8 cellular contexts compared by ENCODE assay signal in genomic region chr12:67442347-67442841, GRCh38.
DNase-seq lines count a peak whose midpoint lies in the region; ATAC-seq, FAIRE-seq and TF ChIP-seq lines count a peak whose summit lies in the region.

No MANE protein-coding gene starts in this region.

- peaks cover 12% of the 10 kb centered on the region for H3K36me3 Mint-ChIP-seq in GM23338 (ENCODE audit: low read depth)

- no peaks in the 10 kb centered on the region for H4K20me1 ChIP-seq in GM23338 (replicated peaks; ENCODE audit: insufficient read depth)

- no peaks in the 10 kb centered on the region for H3K9me3 ChIP-seq in pancreas
- H3K9me3 ChIP-seq in MG63 = no peaks in the 10 kb centered on the region

- ATAC-seq in GM23338 = no peak; the same call in 2 of the 3 replicates
- peak; percentile 66 to 89 (median 81) for ATAC-seq in pancreas
- ATAC-seq in GM19395 (IDR thresholded peaks at IDR 0.05; ENCODE audit: unreplicated experiment) = no peak
- no peak for ATAC-seq in HG02642 (IDR thresholded peaks at IDR 0.05; ENCODE audit: poor library complexity, unreplicated experiment)

- FAIRE-seq in pancreas (lab: Jason Lieb, UNC) = no peak

- H2AFZ ChIP-seq in GM23338 = peak overlapping the region; percentile 26; the same call in 1 of the 2 replicates

- H3K27ac Mint-ChIP-seq in GM23338 = no peak overlapping the region

- H3K27me3 ChIP-seq in GM23338 (ENCODE audit: insufficient read depth) (no peaks in the 10 kb centered on the region), pancreas (no peaks in the 10 kb centered on the region), MG63 (no peaks in the 10 kb centered on the region)

- peaks cover 6% of the 10 kb centered on the region for H3K27me3 Mint-ChIP-seq in GM23338 (ENCODE audit: insufficient read depth, low read depth, poor library complexity)

- peaks cover 13% of the 10 kb centered on the region; the same call in 2 of the 3 replicates for H3K4me1 Mint-ChIP-seq in GM23338

- H3F3A ChIP-seq in GM23338 (replicated peaks; ENCODE audit: low read depth) = no peaks in the 10 kb centered on the region

- intact Hi-C loops in pancreas (cut with DNase I) = loop anchor here in 1 of 3 donors (10.0 kb wide), 1 partner anchor 88 kb away; no protein-coding TSS in a partner anchor

- peaks cover 24% of the 10 kb centered on the region for H3K9me3 Mint-ChIP-seq in GM23338

- H3K4me3 Mint-ChIP-seq in GM23338 = no peak overlapping the region

- no peaks in the 10 kb centered on the region for H3K9me2 ChIP-seq in GM23338 (ENCODE audit: insufficient read depth)

- H3K4me1 ChIP-seq in GM23338 (ENCODE audit: insufficient read depth) = no peaks in the 10 kb centered on the region
- peaks cover 4 to 7% (median 6%) of the 10 kb centered on the region in 3 donors for H3K4me1 ChIP-seq in pancreas

- H3K36me3 ChIP-seq in GM23338 (ENCODE audit: insufficient read depth) (no peaks in the 10 kb centered on the region), pancreas (no peaks in the 10 kb centered on the region), MG63 (no peaks in the 10 kb centered on the region)

- DNase-seq in GM23338 (ENCODE audit: low spot score) (no peak), NCI-H2227 treated with DMSO at 0.1 percent for 48 hours (lab: John Stamatoyannopoulos, UW) (peak; percentile 35), coronary artery (ENCODE audit: low spot score) (no peak), pancreas (peak in 5 of 6 donors; percentile 27 to 56 (median 46)), hippocampal formation (lab: John Stamatoyannopoulos, UW) (no peak), MG63 (no peak)

- H3K79me2 ChIP-seq in GM23338 (replicated peaks; ENCODE audit: insufficient read depth) = no peaks in the 10 kb centered on the region

- H3K27ac ChIP-seq in GM23338 (ENCODE audit: low read depth) (no peak overlapping the region), coronary artery (no peak overlapping the region), pancreas (peak overlapping the region in 1 of 4 donors; percentile 5)

- WGBS in pancreas, 2 donors = 12 to 13% methylated on average over 11 of the region's 11 CpGs

- H3K4me2 ChIP-seq in GM23338 = no peak overlapping the region

- TF ChIP-seq CTCF in GM23338 (conservative IDR thresholded peaks at IDR 0.05; ENCODE audit: low read depth in 2 of 2) = no peak
- TF ChIP-seq CTCF in coronary artery (IDR thresholded peaks at IDR 0.05) = no peak
- TF ChIP-seq CTCF in pancreas (IDR thresholded peaks at IDR 0.05) = no peak

- H3K4me3 ChIP-seq in GM23338 (no peak overlapping the region), coronary artery (peak overlapping the region; percentile 31), pancreas (peak overlapping the region in 2 of 4 donors; percentile 12 to 23), MG63 (no peak overlapping the region)

TF ChIP-seq in GM23338, 12 proteins besides CTCF, POLR2A, EP300 and RAD21:
- TF ChIP-seq CREB1 (CRISPR knock-in tag; IDR thresholded peaks at IDR 0.05; ENCODE audit: low read depth) (no peak), POLR2AphosphoS5 (IDR thresholded peaks at IDR 0.05; ENCODE audit: low read depth) (no peak), ZNF462 (CRISPR knock-in tag; IDR thresholded peaks at IDR 0.05) (no peak), REST (IDR thresholded peaks at IDR 0.05; ENCODE audit: unreplicated experiment) (no peak), EZH2 (IDR thresholded peaks at IDR 0.05; ENCODE audit: low read depth, unreplicated experiment) (no peak), ZNF331 (CRISPR knock-in tag; IDR thresholded peaks at IDR 0.05; ENCODE audit: low read depth) (no peak), NANOG (IDR thresholded peaks at IDR 0.05; ENCODE audit: borderline replicate concordance) (no peak), JUNB (IDR thresholded peaks at IDR 0.05; ENCODE audit: unreplicated experiment) (no peak), STAT1 (IDR thresholded peaks at IDR 0.05; ENCODE audit: unreplicated experiment) (no peak), ZNF114 (CRISPR knock-in tag; IDR thresholded peaks at IDR 0.05) (no peak)

Comparison
In these comparisons a context has a peak if more than half of its experiments do, and no peak if none do; other contexts are left out.
1. ATAC-seq: peak in pancreas (4 of 4); none in GM23338 (single experiment), GM19395 (single experiment) and HG02642 (single experiment).
2. DNase-seq: peak in NCI-H2227 treated with DMSO at 0.1 percent for 48 hours (single experiment) and pancreas (5 of 6); none in GM23338 (single experiment), coronary artery (single experiment), hippocampal formation (0 of 2) and MG63 (single experiment).